15 cellular contexts compared by ENCODE assay signal in the genomic region with DNA sequence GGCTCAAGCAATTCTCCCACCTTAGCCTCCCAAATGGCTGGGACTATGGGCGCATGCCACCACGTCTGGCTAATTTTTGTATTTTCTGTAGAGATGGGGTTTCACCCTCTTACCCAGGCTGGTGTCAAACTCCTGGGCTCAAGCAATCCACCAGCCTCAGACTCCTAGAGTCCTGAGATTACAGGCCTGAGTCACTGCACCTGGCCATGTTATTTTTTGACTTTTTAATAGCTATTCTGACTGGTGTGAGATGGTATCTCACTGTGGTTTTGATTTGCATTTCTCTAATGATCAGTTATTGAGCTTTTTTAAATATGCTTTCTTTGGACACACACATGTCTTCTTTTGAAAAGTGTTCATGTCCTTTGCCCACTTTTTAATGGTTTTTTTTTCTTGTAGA. TPM values are rescaled to one million over a fixed set of nuclear protein-coding genes. Genes with fewer than 3 reads are reported as not detected.
DNase-seq lines count a peak whose midpoint lies in the region; ATAC-seq, FAIRE-seq and TF ChIP-seq lines count a peak whose summit lies in the region.
"Had no signal": no experiment of that assay in that cellular context is flagged by ENCODE, and none has a peak within 500 bp of the region (broad histone marks: within the 10 kb centered on the region; RNA-seq: fewer than 3 reads in every experiment).

No MANE protein-coding gene starts in this region.

- BruUV-seq in GM12878 (replicated peaks; lab: Mats Ljungman, UMichigan): no TSS peak

- TF ChIP-seq CTCF in GM12878 (IDR thresholded peaks at IDR 0.05 in 2 of 3, conservative IDR thresholded peaks at IDR 0.05 in 1 of 3; ENCODE audit: control insufficient read depth in 2 of 3, extremely low read depth in 1 of 3, insufficient read depth in 1 of 3, low read depth in 3 of 3, low read length in 3 of 3): no peak

- POLR2A ChIA-PET in GM12878 (lab: Charles Lee): interaction anchor here (0.8 kb wide), 1 partner anchor 135 kb away, joined by 3 read pairs; no protein-coding TSS in a partner anchor

- H3K9ac ChIP-seq in GM12878 (ENCODE audit: control insufficient read depth, insufficient read depth, low read length): no peak overlapping the region

- H3K9me3 Mint-ChIP-seq in T-helper 2 cell treated with Interferon-gamma antibody and Interleukin-4, amounts not matched to agents 5 μg/mL and 100 μg/mL, for 36 hours: no peaks in the 10 kb centered on the region
- H3K9me3 Mint-ChIP-seq: IgD-negative memory B cell; natural killer cell treated with Interleukin-12 subunit alpha and Interleukin-12 subunit beta and Interleukin-15 and Interleukin-18, amount 100 ng/mL, for 72 hours; stimulated activated memory B cell treated with anti-CD40 and anti-IgM and Interleukin-4, amounts not matched to agents 10 μg/mL and 1 μg/mL and 100 μg/mL, for 72 hours; T-cell had no signal

- intact Hi-C loops in GM12878 (cut with micrococcal nuclease; ENCODE audit: unreplicated experiment): loop anchor here (1.0 kb wide), 1 partner anchor 138 kb away; no protein-coding TSS in a partner anchor
- intact Hi-C loops in left cardiac atrium (cut with DNase I): loop anchor here (5.0 to 10.0 kb wide), 3 partner anchors 182 to 410 kb away; no protein-coding TSS in a partner anchor

- H3K27me3 Mint-ChIP-seq in T-helper 2 cell treated with Interferon-gamma antibody and Interleukin-4, amounts not matched to agents 5 μg/mL and 100 μg/mL, for 36 hours (ENCODE audit: low read depth): no peaks in the 10 kb centered on the region
- H3K27me3 Mint-ChIP-seq: IgD-negative memory B cell; natural killer cell treated with Interleukin-12 subunit alpha and Interleukin-12 subunit beta and Interleukin-15 and Interleukin-18, amount 100 ng/mL, for 72 hours; stimulated activated memory B cell treated with anti-CD40 and anti-IgM and Interleukin-4, amounts not matched to agents 10 μg/mL and 1 μg/mL and 100 μg/mL, for 72 hours; T-cell had no signal

- DNase-seq in GM12878 (ENCODE audit: low read depth, low spot score): no peak
- DNase-seq in C1 segment of cervical spinal cord (lab: John Stamatoyannopoulos, UW): no peak
- DNase-seq in left cardiac atrium: no peak
- DNase-seq in NCI-H2107 (lab: John Stamatoyannopoulos, UW): no peak
- DNase-seq in T-helper 2 cell treated with Interferon-gamma antibody and Interleukin-4, amounts not matched to agents 5 μg/mL and 100 μg/mL, for 36 hours (ENCODE audit: low spot score): no peak
- DNase-seq: BE2C had no signal

- FAIRE-seq in GM12878 (lab: Jason Lieb, UNC): no peak

- peaks cover 2 to 6% of the 10 kb centered on the region in 2 experiments; a peak in 3 of 4 replicates for H3K36me3 ChIP-seq in GM12878 (ENCODE audit: control insufficient read depth in 2 of 2, insufficient read depth in 2 of 2, low read length in 1 of 2)
- H3K36me3 ChIP-seq: adrenal gland had no signal

- SMC1A ChIA-PET in GM12878 (lab: Charles Lee; ENCODE audit: uncharacterized antibody, unreplicated experiment): interaction anchor here (0.8 to 5.9 kb wide), 17 partner anchors 8 to 457 kb away, joined by 3 to 73 read pairs (median 5); no protein-coding TSS in a partner anchor

- no peak overlapping the region for H3K27ac ChIP-seq in GM12878 (ENCODE audit: control insufficient read depth, insufficient read depth)
- H3K27ac ChIP-seq: adrenal gland had no signal

- ATAC-seq in GM19043 (IDR thresholded peaks at IDR 0.05; ENCODE audit: low read depth, unreplicated experiment) (peak; percentile 82), HG02588 (IDR thresholded peaks at IDR 0.05; ENCODE audit: unreplicated experiment) (peak; percentile 75), HG03175 (IDR thresholded peaks at IDR 0.05; ENCODE audit: unreplicated experiment) (peak; percentile 45), GM12878 (peak; percentile 65), left cardiac atrium (no peak)

- H2AFZ ChIP-seq in GM12878 (ENCODE audit: control insufficient read depth, low read depth, low read length): no peak overlapping the region

- H3K27me3 ChIP-seq in GM12878 (replicated peaks in 1 of 2; ENCODE audit: control insufficient read depth in 2 of 2, insufficient read depth in 2 of 2, low read length in 1 of 2): no peaks in the 10 kb centered on the region
- H3K27me3 ChIP-seq: adrenal gland, BE2C, tibial nerve had no signal

- H4K20me1 ChIP-seq in GM12878 (ENCODE audit: control insufficient read depth, insufficient read depth): no peaks in the 10 kb centered on the region

- H3K4me3 ChIP-seq in GM12878: no peak overlapping the region
- H3K4me3 ChIP-seq: adrenal gland, tibial nerve had no signal

- TF ChIP-seq RAD21 in GM12878 (IDR thresholded peaks at IDR 0.05; ENCODE audit: insufficient read depth, low read depth, low read length): no peak

- H3K4me1 ChIP-seq in GM12878 (ENCODE audit: control insufficient read depth, insufficient read depth, low read length): peaks cover 9% of the 10 kb centered on the region
- H3K4me1 ChIP-seq: BE2C had no signal

- no peak overlapping the region for H3K4me3 Mint-ChIP-seq in T-helper 2 cell treated with Interferon-gamma antibody and Interleukin-4, amounts not matched to agents 5 μg/mL and 100 μg/mL, for 36 hours
- H3K4me3 Mint-ChIP-seq: IgD-negative memory B cell; natural killer cell treated with Interleukin-12 subunit alpha and Interleukin-12 subunit beta and Interleukin-15 and Interleukin-18, amount 100 ng/mL, for 72 hours; stimulated activated memory B cell treated with anti-CD40 and anti-IgM and Interleukin-4, amounts not matched to agents 10 μg/mL and 1 μg/mL and 100 μg/mL, for 72 hours; T-cell had no signal

- TF ChIP-seq POLR2A in GM12878 (IDR thresholded peaks at IDR 0.05; ENCODE audit: low read depth, low read length): no peak

- no peak overlapping the region for H3K27ac Mint-ChIP-seq in T-helper 2 cell treated with Interferon-gamma antibody and Interleukin-4, amounts not matched to agents 5 μg/mL and 100 μg/mL, for 36 hours
- H3K27ac Mint-ChIP-seq: natural killer cell treated with Interleukin-12 subunit alpha and Interleukin-12 subunit beta and Interleukin-15 and Interleukin-18, amount 100 ng/mL, for 72 hours; stimulated activated memory B cell treated with anti-CD40 and anti-IgM and Interleukin-4, amounts not matched to agents 10 μg/mL and 1 μg/mL and 100 μg/mL, for 72 hours; T-cell had no signal

- RAD21 ChIA-PET in GM12878 (lab: Charles Lee; ENCODE audit: unreplicated experiment): interaction anchor here (1.0 to 4.0 kb wide), 15 partner anchors 13 to 459 kb away, joined by 3 to 45 read pairs (median 7); no protein-coding TSS in a partner anchor

- in situ Hi-C loops in GM12878 (cut with MboI): loop anchor here (5.0 kb wide), 1 partner anchor 182 kb away; no protein-coding TSS in a partner anchor

- H3K4me1 Mint-ChIP-seq in T-helper 2 cell treated with Interferon-gamma antibody and Interleukin-4, amounts not matched to agents 5 μg/mL and 100 μg/mL, for 36 hours (ENCODE audit: low read depth): peaks cover 4% of the 10 kb centered on the region

- WGBS in GM12878 (ENCODE audit: insufficient coverage, insufficient replicate concordance, low lambda C conversion rate, missing lambda C conversion rate): 86% methylated on average over 2 of the region's 2 CpGs

- CTCF ChIA-PET in GM12878 (lab: Yijun Ruan, JAX): interaction anchor here (0.7 to 6.2 kb wide), 29 partner anchors 12 to 524 kb away, joined by 3 to 109 read pairs (median 7); a partner anchor contains a TSS

- no peaks in the 10 kb centered on the region for H3K9me3 ChIP-seq in GM12878 (replicated peaks; ENCODE audit: control insufficient read depth, insufficient read depth, low read length)
- H3K9me3 ChIP-seq: adrenal gland, BE2C, tibial nerve had no signal

- no peaks in the 10 kb centered on the region for H3K79me2 ChIP-seq in GM12878 (ENCODE audit: control insufficient read depth, insufficient read depth, low read length)

- no peak for TF ChIP-seq EP300 in GM12878 (IDR thresholded peaks at IDR 0.05; ENCODE audit: borderline replicate concordance in 1 of 2, control insufficient read depth in 1 of 2, low read depth in 2 of 2, low read length in 2 of 2)

- H3K36me3 Mint-ChIP-seq in T-helper 2 cell treated with Interferon-gamma antibody and Interleukin-4, amounts not matched to agents 5 μg/mL and 100 μg/mL, for 36 hours (ENCODE audit: low read depth): peaks cover 7% of the 10 kb centered on the region

- H3K4me2 ChIP-seq in GM12878 (ENCODE audit: control insufficient read depth, insufficient read depth): no peak overlapping the region

RNA-seq across cellular contexts. Expression of a gene that starts 38.2 kb away (rescaled TPM):
- total RNA-seq in GM12878 (2013; cell fraction: nucleolus; rRNA removed): 49.0 and 55.4 TPM in 2 replicates
- total RNA-seq in GM12878 (2014; rRNA removed) (20.8 and 24.0 TPM in 2 replicates), GM12878 (2014; rRNA removed; fragmentation: Illumina TruSeq; extraction: Trizol) (23.8 and 28.0 TPM in 2 replicates), GM12878 (2021) (55.0 and 56.9 TPM in 2 replicates), left cardiac atrium (10 to 100 TPM; 44.6 to 45.5 TPM)
- polyA plus RNA-seq in GM12878 (2011; ENCODE audit: low read depth): 8.7 TPM
- polyA plus RNA-seq in GM12878 (2011; rRNA removed) (52.4 and 62.0 TPM in 2 replicates), GM12878 (2014; fragmentation: Illumina TruSeq; extraction: Trizol) (38.7 and 45.2 TPM in 2 replicates), GM12878 (2014; fragmentation: Nextera tagmentation; extraction: Ambion mirVana) (1 to 10 TPM; 2.9 to 3.0 TPM), GM12878 (2014; rRNA removed) (41.4 and 43.7 TPM in 2 replicates), GM12878 (2016; fragmentation: Nextera tagmentation; extraction: Ambion mirVana) (10 to 100 TPM; 39.4 to 42.1 TPM)
- 34.4 and 35.7 TPM in 2 replicates for polyA plus RNA-seq in GM12878 (2011; cell fraction: cytosol; rRNA removed)
- 22.6 and 28.6 TPM in 2 replicates for polyA plus RNA-seq in GM12878 (2011; cell fraction: nucleus; rRNA removed)
- 17.5 and 17.6 TPM in 2 replicates for polyA plus RNA-seq in GM12878 (2012)
- polyA minus RNA-seq in GM12878 (2011; rRNA and poly(A)+ RNA removed): 43.9 and 62.9 TPM in 2 replicates
- 13.4 and 18.0 TPM in 2 replicates for polyA minus RNA-seq in GM12878 (2011; cell fraction: cytosol; rRNA and poly(A)+ RNA removed)
- 18.5 and 34.7 TPM in 2 replicates for polyA minus RNA-seq in GM12878 (2011; cell fraction: nucleus; rRNA and poly(A)+ RNA removed)

RNA-seq across cellular contexts. Expression of a gene that starts 40.8 kb away (rescaled TPM):
- total RNA-seq in GM12878 (2013; cell fraction: nucleolus; rRNA removed): 0.44 and 0.64 TPM in 2 replicates
- 3.0 and 3.7 TPM in 2 replicates for total RNA-seq in GM12878 (2014; rRNA removed)
- total RNA-seq in GM12878 (2014; rRNA removed; fragmentation: Illumina TruSeq; extraction: Trizol): 4.0 TPM in 2 replicates
- 3.8 and 4.3 TPM in 2 replicates for total RNA-seq in GM12878 (2021)
- polyA plus RNA-seq in GM12878 (2011; ENCODE audit: low read depth): 1.1 TPM
- polyA plus RNA-seq in GM12878 (2011; rRNA removed): 0.71 and 0.84 TPM in 2 replicates
- 0.43 and 0.52 TPM in 2 replicates for polyA plus RNA-seq in GM12878 (2011; cell fraction: cytosol; rRNA removed)
- polyA plus RNA-seq in GM12878 (2011; cell fraction: nucleus; rRNA removed): 0.13 and 0.32 TPM in 2 replicates
- polyA plus RNA-seq in GM12878 (2012): 1.7 and 2.3 TPM in 2 replicates
- polyA plus RNA-seq in GM12878 (2014; fragmentation: Illumina TruSeq; extraction: Trizol): 5.1 and 5.2 TPM in 2 replicates
- polyA plus RNA-seq in GM12878 (2014; fragmentation: Nextera tagmentation; extraction: Ambion mirVana): 1 to 10 TPM; 1.4 to 1.6 TPM
- 2.5 and 2.8 TPM in 2 replicates for polyA plus RNA-seq in GM12878 (2014; rRNA removed)
- polyA plus RNA-seq in GM12878 (2016; fragmentation: Nextera tagmentation; extraction: Ambion mirVana): 1 to 10 TPM; 1.8 to 2.4 TPM
- polyA minus RNA-seq in GM12878 (2011; rRNA and poly(A)+ RNA removed): 0.66 and 0.72 TPM in 2 replicates
- 0.27 and 0.62 TPM in 2 replicates for polyA minus RNA-seq in GM12878 (2011; cell fraction: cytosol; rRNA and poly(A)+ RNA removed)
- polyA minus RNA-seq in GM12878 (2011; cell fraction: nucleus; rRNA and poly(A)+ RNA removed): 0.12 and 0.57 TPM in 2 replicates
- total RNA-seq in left cardiac atrium: 10 to 100 TPM; 17.4 to 20.2 TPM

Comparison
In these comparisons a context has a peak if more than half of its experiments do, and no peak if none do; other contexts are left out.
1. ATAC-seq: peak in GM19043 (single experiment), HG02588 (single experiment), HG03175 (single experiment) and GM12878 (single experiment); none in left cardiac atrium (0 of 2).